ENCODE assay signal across 1 cellular context in genomic region chr7:43834463-43835251, GRCh38.
TF ChIP-seq lines count a peak whose summit lies in the region.

No MANE protein-coding gene starts in this region.

TF ChIP-seq in GM12878, 131 proteins besides CTCF, POLR2A, EP300 and RAD21 (continued from another document):
- TF ChIP-seq SREBF2 (IDR thresholded peaks at IDR 0.05; ENCODE audit: low read length) (no peak), NKRF (conservative IDR thresholded peaks at IDR 0.05) (peak; percentile 42; the same call in 1 of the 2 replicates)
TF ChIP-seq in GM12878: peak in this region for 47.
